ENCODE assay signal across 6 cellular contexts in genomic region chr15:71518661-71519060, GRCh38.
"Had no signal": no experiment of that assay in that cellular context is flagged by ENCODE, and none has a peak within 500 bp of the region (broad histone marks: within the 10 kb centered on the region; RNA-seq: fewer than 3 reads in every experiment).

No MANE protein-coding gene starts in this region.

- H3K4me2 ChIP-seq: GM23338 had no signal

- ATAC-seq: GM23338, K562 had no signal

- DNase-seq: H9, HCEC 1CT, IMR-90, KG1 had no signal

- H3K4me3 ChIP-seq: GM23338, K562 had no signal

- H2AFZ ChIP-seq: GM23338 had no signal
